In the genomic region with DNA sequence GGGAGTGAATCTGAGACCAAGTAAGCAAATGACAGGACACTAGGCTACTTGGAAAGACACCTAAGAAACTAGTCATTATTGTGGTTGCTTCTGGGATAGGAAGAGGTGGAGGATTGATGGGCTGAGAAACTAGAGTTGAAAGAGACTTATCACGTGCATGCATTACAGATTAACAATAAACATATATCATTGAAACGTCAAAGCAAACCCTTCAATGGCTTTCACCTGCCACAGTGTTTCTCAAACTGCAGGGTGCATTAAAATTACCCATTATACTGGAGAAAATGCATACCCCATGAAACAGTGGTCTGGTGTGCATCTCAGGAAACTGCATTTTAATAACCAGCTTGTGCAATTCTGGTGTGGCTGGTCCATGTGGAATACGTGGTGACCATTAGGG, we compare ENCODE assay signal across 6 cellular contexts.
"Had no signal": no experiment of that assay in that cellular context is flagged by ENCODE, and none has a peak within 500 bp of the region (broad histone marks: within the 10 kb centered on the region; RNA-seq: fewer than 3 reads in every experiment).

No MANE protein-coding gene starts in this region.

- H3K4me1 ChIP-seq: HAP-1 had no signal

- H3K36me3 ChIP-seq: HAP-1 had no signal

- H3K9ac ChIP-seq: GM23248 had no signal

- H2AFZ ChIP-seq: GM23248 had no signal

- H3K4me3 ChIP-seq: GM23248, HAP-1 had no signal

- H3K9me3 ChIP-seq: HAP-1 had no signal

- H3K27ac ChIP-seq: GM23248, HL-60 had no signal

- DNase-seq: GM23248, GOT3, H7, HFFc6 had no signal
